ENCODE assay signal across 8 cellular contexts in genomic region chr16:89094252-89094901, GRCh38. TPM values are rescaled to one million over a fixed set of nuclear protein-coding genes. Genes with fewer than 3 reads are reported as not detected.
DNase-seq lines count a peak whose midpoint lies in the region; ATAC-seq and TF ChIP-seq lines count a peak whose summit lies in the region.

No MANE protein-coding gene starts in this region.

- H3K4me3 ChIP-seq in CD8-positive, alpha-beta memory T cell (ENCODE audit: low read length) = peak overlapping the region; percentile 85
- peak overlapping the region; percentile 99 for H3K4me3 ChIP-seq in HUES64 (ENCODE audit: low read length)
- peak overlapping the region; percentile 87 for H3K4me3 ChIP-seq in hepatocyte
- peak overlapping the region; percentile 67 to 87 (median 81) for H3K4me3 ChIP-seq in skin epidermis

- CTCF ChIA-PET in CD8-positive, alpha-beta memory T cell (lab: Charles Lee) = interaction anchor here (0.8 to 1.7 kb wide), 3 partner anchors 21 to 357 kb away, joined by 3 to 5 read pairs (median 3); no protein-coding TSS in a partner anchor
- CTCF ChIA-PET in activated naive CD4-positive, alpha-beta T cell treated with anti-CD3 and anti-CD28 coated beads for 36 hours (lab: Charles Lee) = interaction anchor here (0.6 to 1.3 kb wide), 4 partner anchors 8 to 73 kb away, joined by 3 to 4 read pairs (median 3); no protein-coding TSS in a partner anchor

- H3K9me2 ChIP-seq in hepatocyte (replicated peaks; ENCODE audit: insufficient read depth) = no peaks in the 10 kb centered on the region

- peak in 1 of 5 donors; percentile 26 for DNase-seq in CD8-positive, alpha-beta memory T cell
- DNase-seq in activated naive CD4-positive, alpha-beta T cell treated with anti-CD3 and anti-CD28 coated beads for 36 hours = peak; percentile 38
- DNase-seq in hepatocyte (ENCODE audit: low spot score) (no peak), GM10266 (ENCODE audit: extremely low spot score) (no peak), sciatic nerve (ENCODE audit: low spot score) (no peak)

- no peaks in the 10 kb centered on the region for H3K36me3 ChIP-seq in CD8-positive, alpha-beta memory T cell (ENCODE audit: insufficient read depth, low read length)
- H3K36me3 ChIP-seq in HUES64 (ENCODE audit: insufficient read depth, low read length) = 0 out of 2 replicates have a peak, but pooled peaks cover 5% of the 10 kb centered on the region
- H3K36me3 ChIP-seq in hepatocyte (replicated peaks; ENCODE audit: insufficient read depth, low read depth) = no peaks in the 10 kb centered on the region

- no peaks in the 10 kb centered on the region for H3K27me3 ChIP-seq in CD8-positive, alpha-beta memory T cell (ENCODE audit: insufficient read depth, low read length, poor library complexity, severe bottlenecking)
- H3K27me3 ChIP-seq in HUES64 (ENCODE audit: insufficient read depth, low read length) (peaks cover 33% of the 10 kb centered on the region), hepatocyte (peaks cover 8% of the 10 kb centered on the region)

- ATAC-seq in HG02840 (IDR thresholded peaks at IDR 0.05; ENCODE audit: low FRiP score, unreplicated experiment) (no peak), sciatic nerve (no peak)

- TF ChIP-seq CTCF in hepatocyte (IDR thresholded peaks at IDR 0.05; ENCODE audit: poor library complexity) (no peak), GM10266 (IDR thresholded peaks at IDR 0.05; ENCODE audit: control insufficient read depth, insufficient read depth, low read depth, missing control alignments) (no peak)

- H3K36me3 Mint-ChIP-seq in CD8-positive, alpha-beta memory T cell = peaks cover 0 to 18% (median 0%) of the 10 kb centered on the region in 3 donors
- H3K36me3 Mint-ChIP-seq in activated naive CD4-positive, alpha-beta T cell treated with anti-CD3 and anti-CD28 coated beads for 36 hours (ENCODE audit: low read depth) = peaks cover 3% of the 10 kb centered on the region

- no peaks in the 10 kb centered on the region for H3K9me3 Mint-ChIP-seq in CD8-positive, alpha-beta memory T cell
- no peaks in the 10 kb centered on the region for H3K9me3 Mint-ChIP-seq in activated naive CD4-positive, alpha-beta T cell treated with anti-CD3 and anti-CD28 coated beads for 36 hours

- peak overlapping the region; percentile 91 for H3K9ac ChIP-seq in HUES64 (ENCODE audit: low read depth, low read length)

- peaks cover 54% of the 10 kb centered on the region for H3K4me1 ChIP-seq in CD8-positive, alpha-beta memory T cell (ENCODE audit: insufficient read depth, low read length)
- H3K4me1 ChIP-seq in HUES64 (ENCODE audit: insufficient read depth, low read length) (peaks cover 13% of the 10 kb centered on the region), hepatocyte (ENCODE audit: insufficient read depth) (peaks cover 16% of the 10 kb centered on the region)

- H3K4me1 Mint-ChIP-seq in CD8-positive, alpha-beta memory T cell = peaks cover 47 to 60% (median 52%) of the 10 kb centered on the region in 3 donors
- peaks cover 52% of the 10 kb centered on the region for H3K4me1 Mint-ChIP-seq in activated naive CD4-positive, alpha-beta T cell treated with anti-CD3 and anti-CD28 coated beads for 36 hours (ENCODE audit: low read depth)

- POLR2A ChIA-PET in CD8-positive, alpha-beta memory T cell (lab: Charles Lee) = interaction anchor here (0.6 to 1.4 kb wide), 3 partner anchors 20 to 117 kb away, joined by 3 to 8 read pairs (median 4); no protein-coding TSS in a partner anchor

- 15% methylated on average over 21 of the region's 21 CpGs for WGBS in HUES64
- 14% methylated on average over 21 of the region's 21 CpGs for WGBS in hepatocyte (ENCODE audit: low lambda C conversion rate, missing lambda C conversion rate)

- intact Hi-C loops in activated naive CD4-positive, alpha-beta T cell treated with anti-CD3 and anti-CD28 coated beads for 36 hours (cut with micrococcal nuclease) = loop anchor here (10.0 kb wide), 4 partner anchors 150 to 410 kb away; partner anchors contain the start of genes CTU2, PIEZO1, RNF166 and SPG7
- intact Hi-C loops in sciatic nerve (cut with DNase I) = no loop called here

- peak overlapping the region; percentile 91 to 100 (median 98) for H3K27ac Mint-ChIP-seq in CD8-positive, alpha-beta memory T cell
- peak overlapping the region; percentile 92 for H3K27ac Mint-ChIP-seq in activated naive CD4-positive, alpha-beta T cell treated with anti-CD3 and anti-CD28 coated beads for 36 hours

- H3K9me3 ChIP-seq in CD8-positive, alpha-beta memory T cell (ENCODE audit: low read length) = no peaks in the 10 kb centered on the region
- H3K9me3 ChIP-seq in HUES64 (ENCODE audit: insufficient read depth, low read depth, low read length) (no peaks in the 10 kb centered on the region), hepatocyte (ENCODE audit: low read depth) (no peaks in the 10 kb centered on the region)

- peak overlapping the region; percentile 52 for H2AFZ ChIP-seq in hepatocyte

- H3K4me3 Mint-ChIP-seq in CD8-positive, alpha-beta memory T cell = peak overlapping the region; percentile 90 to 97 (median 96)
- H3K4me3 Mint-ChIP-seq in activated naive CD4-positive, alpha-beta T cell treated with anti-CD3 and anti-CD28 coated beads for 36 hours = peak overlapping the region; percentile 92

- H3K27ac ChIP-seq in CD8-positive, alpha-beta memory T cell (ENCODE audit: low read depth, low read length) = peak overlapping the region; percentile 68
- no peak overlapping the region for H3K27ac ChIP-seq in HUES64 (ENCODE audit: low read depth, low read length)
- peak overlapping the region; percentile 9 for H3K27ac ChIP-seq in hepatocyte
- H3K27ac ChIP-seq in skin epidermis = peak overlapping the region; percentile 25 to 89 (median 77)

- peaks cover 2 to 15% of the 10 kb centered on the region in 2 donors for H3K27me3 Mint-ChIP-seq in CD8-positive, alpha-beta memory T cell
- no peaks in the 10 kb centered on the region for H3K27me3 Mint-ChIP-seq in activated naive CD4-positive, alpha-beta T cell treated with anti-CD3 and anti-CD28 coated beads for 36 hours (ENCODE audit: low read depth)

- H3K79me2 ChIP-seq in hepatocyte = peaks cover 46% of the 10 kb centered on the region

- no peaks in the 10 kb centered on the region for H4K20me1 ChIP-seq in hepatocyte (ENCODE audit: insufficient read depth, poor library complexity, severe bottlenecking)

- peak overlapping the region; percentile 89 for H3K4me2 ChIP-seq in hepatocyte

RNA-seq across cellular contexts. Expression of gene ACSF3, which starts 0.7 kb away (rescaled TPM):
- 10 to 100 TPM; 43.6 to 43.9 TPM for total RNA-seq in CD8-positive, alpha-beta memory T cell
- 35.5 TPM for polyA plus RNA-seq in CD8-positive, alpha-beta memory T cell
- 14.0 TPM for polyA plus RNA-seq in HUES64 (2013, experiment 1 of 2)
- 13.9 TPM for polyA plus RNA-seq in HUES64 (2013, experiment 2 of 2)
- 10 to 100 TPM; 26.1 to 26.7 TPM for total RNA-seq in activated naive CD4-positive, alpha-beta T cell treated with anti-CD3 and anti-CD28 coated beads for 36 hours
- total RNA-seq in hepatocyte (20.7 and 22.1 TPM in 2 replicates), sciatic nerve (41.1 TPM)
- 18.2 and 28.0 TPM in 2 replicates for polyA plus RNA-seq in hepatocyte
